ENCODE assay signal across 8 cellular contexts in genomic region chrX:154761977-154762528, GRCh38. TPM values are rescaled to one million over a fixed set of nuclear protein-coding genes. Genes with fewer than 3 reads are reported as not detected.
DNase-seq lines count a peak whose midpoint lies in the region; ATAC-seq and TF ChIP-seq lines count a peak whose summit lies in the region.

No MANE protein-coding gene starts in this region.

- no peak for ATAC-seq in HG03342 (IDR thresholded peaks at IDR 0.05; ENCODE audit: unreplicated experiment)
- ATAC-seq in GM19452 (IDR thresholded peaks at IDR 0.05; ENCODE audit: unreplicated experiment), result no peak
- ATAC-seq in HG03520 (IDR thresholded peaks at IDR 0.05; ENCODE audit: unreplicated experiment), result no peak
- ATAC-seq in GM21723 (IDR thresholded peaks at IDR 0.05; ENCODE audit: unreplicated experiment), result no peak

- BruUV-seq in mammary epithelial cell (replicated peaks; lab: Mats Ljungman, UMichigan), result TSS peak; percentile 65

- H3K36me3 ChIP-seq in mammary epithelial cell (ENCODE audit: insufficient read depth, low read length) (peaks cover 12% of the 10 kb centered on the region), mucosa of rectum (ENCODE audit: control insufficient read depth in 2 of 2, insufficient read depth in 2 of 2, low read length in 2 of 2) (peaks cover 6 to 15% of the 10 kb centered on the region in 2 donors)

- in situ Hi-C loops in mammary epithelial cell (cut with MboI; ENCODE audit: low sequenced_read_pairs in 2 of 2), result no loop called here

- DNase-seq in GM12865 (ENCODE audit: low read depth) (peak; percentile 13), NCI-H2171 treated with DMSO at 0.1 percent for 48 hours (lab: John Stamatoyannopoulos, UW) (peak; percentile 67), mammary epithelial cell (no peak)

- H3K9ac ChIP-seq in mammary epithelial cell (ENCODE audit: insufficient read depth, low read length) (peak overlapping the region; percentile 39), mucosa of rectum (ENCODE audit: low read depth in 1 of 2, low read length in 2 of 2) (peak overlapping the region; percentile 46 to 66)

- peak overlapping the region; percentile 67 for H2AFZ ChIP-seq in mammary epithelial cell (ENCODE audit: low read depth, low read length)

- CTCF ChIA-PET in mammary epithelial cell (lab: Charles Lee; ENCODE audit: low non-redundant PET), result no interaction called here

- peaks cover 42% of the 10 kb centered on the region for H3K79me2 ChIP-seq in mammary epithelial cell (ENCODE audit: insufficient read depth, low read length)

- H3K27me3 ChIP-seq in mammary epithelial cell (ENCODE audit: insufficient read depth, low read length), result no peaks in the 10 kb centered on the region
- H3K27me3 ChIP-seq in mucosa of rectum (ENCODE audit: control insufficient read depth in 2 of 2, insufficient read depth in 2 of 2, low read length in 2 of 2), result no peaks in the 10 kb centered on the region

- 45% methylated on average over 10 of the region's 10 CpGs for WGBS in mammary epithelial cell (ENCODE audit: low coverage, missing lambda C conversion rate)

- H3K4me2 ChIP-seq in mammary epithelial cell (ENCODE audit: insufficient read depth, low read depth, low read length), result peak overlapping the region; percentile 65

- intact Hi-C loops in mammary epithelial cell (cut with micrococcal nuclease), result loop anchor here (1.0 kb wide), 1 partner anchor 43 kb away; the partner anchor contains the start of gene MPP1

- peaks cover 13% of the 10 kb centered on the region for H3K4me1 ChIP-seq in mammary epithelial cell (ENCODE audit: insufficient read depth, low read length)
- H3K4me1 ChIP-seq in mucosa of rectum (ENCODE audit: control insufficient read depth in 2 of 2, insufficient read depth in 2 of 2, low read length in 2 of 2), result no peaks in the 10 kb centered on the region

- no peaks in the 10 kb centered on the region for H4K20me1 ChIP-seq in mammary epithelial cell (ENCODE audit: insufficient read depth, low read length)

- no peaks in the 10 kb centered on the region for H3K9me3 ChIP-seq in mammary epithelial cell (replicated peaks; ENCODE audit: insufficient read depth, low read length)
- H3K9me3 ChIP-seq in mucosa of rectum (ENCODE audit: control insufficient read depth in 2 of 2, low read length in 2 of 2), result no peaks in the 10 kb centered on the region

- H3K27ac ChIP-seq in mammary epithelial cell (ENCODE audit: insufficient read depth, low read depth, low read length), result peak overlapping the region; percentile 38
- H3K27ac ChIP-seq in mucosa of rectum (ENCODE audit: low read depth in 2 of 2, low read length in 2 of 2), result peak overlapping the region; percentile 71 to 75

- no peak for TF ChIP-seq CTCF in GM12865 (IDR thresholded peaks at IDR 0.05; ENCODE audit: insufficient read depth, low read depth, low read length, missing control alignments)
- no peak for TF ChIP-seq CTCF in mammary epithelial cell (conservative IDR thresholded peaks at IDR 0.05 in 1 of 2, IDR thresholded peaks at IDR 0.05 in 1 of 2; ENCODE audit: extremely low read depth in 1 of 2, insufficient read depth in 1 of 2, low read depth in 1 of 2, low read length in 2 of 2)

- dilution Hi-C loops in mammary epithelial cell (cut with HindIII; ENCODE audit: low sequenced_read_pairs), result no loop called here

- H3K4me3 ChIP-seq in GM12865 (ENCODE audit: low read depth, low read length) (peak overlapping the region; percentile 59), mammary epithelial cell (replicated peaks in 1 of 3; ENCODE audit: insufficient read depth in 1 of 3, low read depth in 2 of 3, low read length in 3 of 3) (peak overlapping the region; percentile 39 to 49 (median 44)), mucosa of rectum (ENCODE audit: low read length in 2 of 2) (peak overlapping the region; percentile 64 to 89)

RNA-seq across cellular contexts. Expression of gene DKC1, which starts 0.6 kb away (rescaled TPM):
- total RNA-seq in mammary epithelial cell, result 10 to 100 TPM; 31.3 to 93.0 TPM
- polyA plus RNA-seq in mammary epithelial cell, result 69.3 TPM
- 89.0 TPM for polyA minus RNA-seq in mammary epithelial cell

RNA-seq across cellular contexts. Expression of gene GAB3, which starts 11.2 kb away (rescaled TPM):
- total RNA-seq in mammary epithelial cell, result 1 to 10 TPM in 1 of 2 donors, under 1 TPM in 1; 0.61 to 2.8 TPM
- 0.28 TPM for polyA plus RNA-seq in mammary epithelial cell
- polyA minus RNA-seq in mammary epithelial cell, result 0.26 TPM

RNA-seq across cellular contexts. Expression of gene MPP1, which starts 43.2 kb away (rescaled TPM):
- total RNA-seq in mammary epithelial cell, result 1 to 10 TPM; 8.2 to 9.7 TPM
- polyA plus RNA-seq in mammary epithelial cell, result 8.7 TPM
- polyA minus RNA-seq in mammary epithelial cell, result 18.1 TPM
